32 cellular contexts compared by ENCODE assay signal in the genomic region with DNA sequence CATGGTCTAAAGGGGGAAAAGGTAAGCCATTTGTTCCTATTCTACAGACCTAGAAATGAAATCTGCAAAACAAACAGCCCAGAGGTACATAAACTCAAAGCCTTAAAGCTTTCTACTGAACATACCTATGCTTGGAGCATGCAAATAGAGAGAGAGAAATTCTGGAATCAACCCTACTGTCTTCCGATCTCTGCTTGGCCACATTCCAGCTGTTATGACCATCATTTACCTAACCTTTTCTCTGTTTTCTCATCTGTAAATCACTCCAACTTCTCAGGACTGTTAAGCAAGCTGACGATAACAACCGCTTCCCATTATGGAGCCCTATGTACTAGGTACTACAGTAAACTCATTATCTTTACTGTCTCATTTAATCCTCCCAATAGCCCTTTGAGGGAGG.
"Had no signal": no experiment of that assay in that cellular context is flagged by ENCODE, and none has a peak within 500 bp of the region (broad histone marks: within the 10 kb centered on the region; RNA-seq: fewer than 3 reads in every experiment).

No MANE protein-coding gene starts in this region.

- H3K36me3 ChIP-seq: adrenal gland, brain microvascular endothelial cell, breast epithelium had no signal

- H3K9me3 ChIP-seq: adrenal gland, body of pancreas had no signal

- H3K27ac ChIP-seq: adrenal gland, body of pancreas, brain microvascular endothelial cell, breast epithelium, VCaP had no signal

- H3K4me3 ChIP-seq: adrenal gland, body of pancreas, breast epithelium had no signal

- ATAC-seq: activated CD8-positive, alpha-beta T cell treated with anti-CD3 and anti-CD28 coated beads for 36 hours; activated naive CD4-positive, alpha-beta T cell treated with anti-CD3 and anti-CD28 coated beads, Interleukin-2, amount 50 U/mL, for 72 hours; activated T-cell treated with anti-CD3 and anti-CD28 coated beads, Interleukin-2, amount 50 U/mL, for 4 hours; activated T-cell treated with anti-CD3 and anti-CD28 coated beads, Interleukin-2, amount 50 U/mL, for 72 hours; activated T-helper 17 cell treated with anti-CD3 and anti-CD28 coated beads, Interleukin-2, amount 50 U/mL, for 72 hours; body of pancreas had no signal

- H3K27me3 ChIP-seq: adrenal gland, body of pancreas, brain microvascular endothelial cell, breast epithelium had no signal

- DNase-seq: activated B cell treated with CpG ODN at 0.5 μM for 24 hours; activated CD4-positive, alpha-beta memory T cell treated with anti-CD3 and anti-CD28 coated beads for 36 hours; activated CD4-positive, alpha-beta T cell treated with anti-CD3 and anti-CD28 coated beads for 4 hours; activated CD4-positive, alpha-beta T cell treated with anti-CD3 and anti-CD28 coated beads, Interleukin-2, amount 10 ng/mL, durations not matched to agents 24 days and 14 days; activated CD4-positive, alpha-beta T cell treated with anti-CD3 and anti-CD28 coated beads, Interleukin-2, amount 50 U/mL, for 1 hour; activated CD4-positive, alpha-beta T cell treated with anti-CD3 and anti-CD28 coated beads, Interleukin-2, amount 50 U/mL, for 4 hours; activated CD4-positive, CD25-positive, alpha-beta regulatory T cell treated with anti-CD3 and anti-CD28 coated beads, Interleukin-2, amount 50 U/mL, for 72 hours; activated CD8-positive, alpha-beta memory T cell treated with anti-CD3 and anti-CD28 coated beads, Interleukin-2, amount 50 U/mL, for 4 hours; activated CD8-positive, alpha-beta T cell treated with anti-CD3 and anti-CD28 coated beads for 36 hours; activated effector memory CD4-positive, alpha-beta T cell treated with anti-CD3 and anti-CD28 coated beads, Interleukin-2, amount 50 U/mL, for 16 hours; activated gamma-delta T cell treated with Interleukin-2 at 50 U/mL for 16 hours; activated naive CD4-positive, alpha-beta T cell; activated naive CD4-positive, alpha-beta T cell treated with anti-CD3 and anti-CD28 coated beads for 36 hours; activated naive CD4-positive, alpha-beta T cell treated with anti-CD3 and anti-CD28 coated beads, Interleukin-2, amount 50 U/mL, for 16 hours; activated naive CD8-positive, alpha-beta T cell treated with anti-CD3 and anti-CD28 coated beads for 36 hours; activated T-cell treated with anti-CD3 and anti-CD28 coated beads for 4 hours; activated T-cell treated with anti-CD3 and anti-CD28 coated beads, Interleukin-2, amount 50 U/mL, for 1 hour; activated T-cell treated with anti-CD3 and anti-CD28 coated beads, Interleukin-2, amount 50 U/mL, for 4 hours; activated T-cell treated with anti-CD3 and anti-CD28 coated beads, Interleukin-2, amount 50 U/mL, for 72 hours; adrenal gland; amniotic stem cell; aorta; body of pancreas; brain microvascular endothelial cell; caudate nucleus; cerebellar nuclear complex; T-helper 2 cell; T-helper 9 cell had no signal

- H3K4me1 ChIP-seq: adrenal gland, body of pancreas, breast epithelium had no signal
